In the genomic region with DNA sequence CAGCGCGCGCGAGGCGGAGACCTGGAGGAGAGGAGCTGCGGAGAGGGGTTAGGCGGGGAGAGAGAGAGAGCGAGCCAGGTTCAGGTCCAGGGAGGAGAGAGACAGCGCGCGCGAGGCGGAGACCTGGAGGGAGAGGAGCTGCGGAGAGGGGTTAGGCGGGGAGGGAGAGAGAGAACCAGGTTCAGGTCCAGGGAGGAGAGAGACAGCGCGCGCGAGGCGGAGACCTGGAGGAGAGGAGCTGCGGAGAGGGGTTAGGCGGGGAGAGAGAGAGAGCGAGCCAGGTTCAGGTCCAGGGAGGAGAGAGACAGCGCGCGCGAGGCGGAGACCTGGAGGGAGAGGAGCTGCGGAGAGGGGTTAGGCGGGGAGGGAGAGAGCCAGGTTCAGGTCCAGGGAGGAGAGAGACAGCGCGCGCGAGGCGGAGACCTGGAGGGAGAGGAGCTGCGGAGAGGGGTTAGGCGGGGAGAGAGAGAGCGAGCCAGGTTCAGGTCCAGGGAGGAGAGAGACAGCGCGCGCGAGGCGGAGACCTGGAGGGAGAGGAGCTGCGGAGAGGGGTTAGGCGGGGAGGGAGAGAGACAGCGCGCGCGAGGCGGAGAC, we compare ENCODE assay signal across 8 cellular contexts. TPM values are rescaled to one million over a fixed set of nuclear protein-coding genes. Genes with fewer than 3 reads are reported as not detected.
DNase-seq lines count a peak whose midpoint lies in the region; FAIRE-seq and TF ChIP-seq lines count a peak whose summit lies in the region.
"Not testable (repeated sequence)": the region's sequence is repeated elsewhere in the genome, so short reads cannot be mapped to it uniquely, and the experiment has no call there.

No MANE protein-coding gene starts in this region.

- TF ChIP-seq POLR2A in lower leg skin (IDR thresholded peaks at IDR 0.05): not testable (repeated sequence)

- intact Hi-C loops in lower leg skin (cut with DNase I; ENCODE audit: low total_unique reads); tibial artery (cut with DNase I; ENCODE audit: low total_unique reads): not testable (repeated sequence)

- H3K79me2 ChIP-seq in KMS-11 (ENCODE audit: insufficient read depth, low read depth): peaks cover 24% of the 10 kb centered on the region
- peaks cover 20% of the 10 kb centered on the region for H3K79me2 ChIP-seq in astrocyte (ENCODE audit: insufficient read depth, low read length)
- H3K79me2 ChIP-seq in parathyroid adenoma: not testable (repeated sequence)

- POLR2A ChIA-PET in CD8-positive, alpha-beta memory T cell (lab: Charles Lee): interaction anchor here (1.4 kb wide), 1 partner anchor 27 kb away, joined by 3 read pairs; no protein-coding TSS in a partner anchor

- H4K20me1 ChIP-seq in KMS-11 (ENCODE audit: insufficient read depth): not testable (repeated sequence)
- H4K20me1 ChIP-seq in astrocyte (ENCODE audit: insufficient read depth, low read length): peaks cover 28% of the 10 kb centered on the region

- H3K27me3 ChIP-seq in CD8-positive, alpha-beta memory T cell (ENCODE audit: insufficient read depth, low read length, poor library complexity, severe bottlenecking); astrocyte (ENCODE audit: insufficient read depth, low read length); esophagus (ENCODE audit: control insufficient read depth in 1 of 2, insufficient read depth in 2 of 2, low read length in 2 of 2); parathyroid adenoma (ENCODE audit: control insufficient read depth, insufficient read depth, low read length): not testable (repeated sequence)
- H3K27me3 ChIP-seq in KMS-11 (ENCODE audit: insufficient read depth, low read depth) (peaks cover 22% of the 10 kb centered on the region), WERI-Rb-1 (ENCODE audit: insufficient read depth, low read depth, severe bottlenecking) (peaks cover 24% of the 10 kb centered on the region), tibial artery (peaks cover 0 to 46% of the 10 kb centered on the region in 2 donors)

- H3K9me3 Mint-ChIP-seq in CD8-positive, alpha-beta memory T cell; astrocyte (ENCODE audit: unreplicated experiment): not testable (repeated sequence)

- peaks cover 7 to 32% (median 12%) of the 10 kb centered on the region in 3 donors for H3K4me1 Mint-ChIP-seq in CD8-positive, alpha-beta memory T cell
- not testable (repeated sequence) for H3K4me1 Mint-ChIP-seq in astrocyte (ENCODE audit: low read depth, unreplicated experiment)

- not testable (repeated sequence) for H3K9ac ChIP-seq in KMS-11, parathyroid adenoma
- H3K9ac ChIP-seq in astrocyte (ENCODE audit: low read length): peak overlapping the region; percentile 82

- not testable (repeated sequence) for H3K4me3 ChIP-seq in CD8-positive, alpha-beta memory T cell (ENCODE audit: low read length); KMS-11 (IDR thresholded peaks at IDR 0.05; ENCODE audit: insufficient read depth, low read depth, low read length)
- H3K4me3 ChIP-seq in WERI-Rb-1 (ENCODE audit: low read depth, low read length) (peak overlapping the region; percentile 69), astrocyte (ENCODE audit: insufficient read depth, low read depth, low read length) (peak overlapping the region; percentile 64), esophagus (ENCODE audit: low read depth in 1 of 2, low read length in 2 of 2) (peak overlapping the region; percentile 72 to 90), lower leg skin (ENCODE audit: low read depth, poor library complexity, severe bottlenecking) (peak overlapping the region; percentile 61), parathyroid adenoma (ENCODE audit: low read depth, low read length) (peak overlapping the region; percentile 71), tibial artery (peak overlapping the region; percentile 73 to 100)

- H3K27me3 Mint-ChIP-seq in CD8-positive, alpha-beta memory T cell: peaks cover 8 to 12% of the 10 kb centered on the region in 2 donors
- not testable (repeated sequence) for H3K27me3 Mint-ChIP-seq in astrocyte (ENCODE audit: low read depth, unreplicated experiment)

- H3K36me3 Mint-ChIP-seq in CD8-positive, alpha-beta memory T cell: peaks cover 0 to 17% (median 0%) of the 10 kb centered on the region in 3 donors
- H3K36me3 Mint-ChIP-seq in astrocyte (ENCODE audit: low read depth, unreplicated experiment): not testable (repeated sequence)

- not testable (repeated sequence) for FAIRE-seq in astrocyte (lab: Jason Lieb, UNC)

- not testable (repeated sequence) for H3K9me3 ChIP-seq in CD8-positive, alpha-beta memory T cell (ENCODE audit: low read length); WERI-Rb-1 (ENCODE audit: severe bottlenecking); astrocyte (ENCODE audit: insufficient read depth, low read depth, low read length); esophagus (ENCODE audit: control insufficient read depth in 2 of 2, insufficient read depth in 1 of 2, low read depth in 1 of 2, low read length in 1 of 2); parathyroid adenoma (ENCODE audit: control insufficient read depth, low read length); tibial artery

- H3K4me2 ChIP-seq in KMS-11 (peak overlapping the region; percentile 85; the same call in 1 of the 2 replicates), astrocyte (ENCODE audit: low read length) (peak overlapping the region; percentile 93), parathyroid adenoma (ENCODE audit: low read length) (peak overlapping the region; percentile 86)

- H2AFZ ChIP-seq in KMS-11 (ENCODE audit: low read depth) (peak overlapping the region; percentile 72; the same call in 1 of the 2 replicates), parathyroid adenoma (peak overlapping the region; percentile 94)
- not testable (repeated sequence) for H2AFZ ChIP-seq in astrocyte (ENCODE audit: low read depth, low read length)

- H3K27ac ChIP-seq in CD8-positive, alpha-beta memory T cell (ENCODE audit: low read depth, low read length); KMS-11; WERI-Rb-1; astrocyte (ENCODE audit: low read depth, low read length); parathyroid adenoma; tibial artery: not testable (repeated sequence)
- peak overlapping the region in 1 of 2 donors; percentile 65 for H3K27ac ChIP-seq in esophagus (ENCODE audit: low read depth in 2 of 2, low read length in 1 of 2)

- H3K4me1 ChIP-seq in CD8-positive, alpha-beta memory T cell (ENCODE audit: insufficient read depth, low read length): peaks cover 21% of the 10 kb centered on the region
- not testable (repeated sequence) for H3K4me1 ChIP-seq in KMS-11 (ENCODE audit: low read depth, poor library complexity, severe bottlenecking); parathyroid adenoma
- H3K4me1 ChIP-seq in astrocyte (ENCODE audit: insufficient read depth, low read length) (peaks cover 17% of the 10 kb centered on the region), esophagus (ENCODE audit: control insufficient read depth in 2 of 2, insufficient read depth in 2 of 2, low read length in 1 of 2) (peaks cover 7 to 26% of the 10 kb centered on the region in 2 donors), tibial artery (peaks cover 0 to 44% (median 27%) of the 10 kb centered on the region in 4 donors)

- CTCF ChIA-PET in CD8-positive, alpha-beta memory T cell (lab: Charles Lee): interaction anchor here (1.4 to 1.7 kb wide), 2 partner anchors 28 to 30 kb away, joined by 3 to 8 read pairs; no protein-coding TSS in a partner anchor

- DNase-seq in CD8-positive, alpha-beta memory T cell: peak in 1 of 5 donors; percentile 22
- peak; percentile 6 for DNase-seq in WERI-Rb-1
- not testable (repeated sequence) for DNase-seq in astrocyte (ENCODE audit: low read depth); tibial artery
- DNase-seq in lower leg skin (ENCODE audit: low spot score in 2 of 2): peak in 1 of 2 donors; percentile 80

- WGBS in esophagus, 2 donors: 1 to 2% methylated on average over 7 to 14 of the region's 50 CpGs
- 1 to 2% methylated on average over 11 to 49 of the region's 50 CpGs for WGBS in lower leg skin, 2 donors

- not testable (repeated sequence) for TF ChIP-seq CTCF in KMS-11 (conservative IDR thresholded peaks at IDR 0.05; ENCODE audit: low read depth, low read length); WERI-Rb-1 (IDR thresholded peaks at IDR 0.05; ENCODE audit: low read depth, low read length); astrocyte (IDR thresholded peaks at IDR 0.05; ENCODE audit: insufficient read depth, low read depth, low read length); lower leg skin (IDR thresholded peaks at IDR 0.05); parathyroid adenoma (IDR thresholded peaks at IDR 0.05); tibial artery (IDR thresholded peaks at IDR 0.05)

- not testable (repeated sequence) for H3K36me3 ChIP-seq in CD8-positive, alpha-beta memory T cell (ENCODE audit: insufficient read depth, low read length); KMS-11 (ENCODE audit: insufficient read depth); astrocyte (ENCODE audit: insufficient read depth, low read length); parathyroid adenoma (ENCODE audit: control insufficient read depth, insufficient read depth, low read length); tibial artery
- H3K36me3 ChIP-seq in WERI-Rb-1: peaks cover 35% of the 10 kb centered on the region
- peaks cover 0 to 14% of the 10 kb centered on the region in 2 donors for H3K36me3 ChIP-seq in esophagus (ENCODE audit: control insufficient read depth in 2 of 2, insufficient read depth in 2 of 2, low read length in 1 of 2)

- H3K4me3 Mint-ChIP-seq in CD8-positive, alpha-beta memory T cell: peak overlapping the region; percentile 67 to 91 (median 82)
- H3K4me3 Mint-ChIP-seq in astrocyte (ENCODE audit: unreplicated experiment): peak overlapping the region; percentile 15

- peak overlapping the region in 1 of 8 donors; percentile 58 for H3K27ac Mint-ChIP-seq in CD8-positive, alpha-beta memory T cell
- not testable (repeated sequence) for H3K27ac Mint-ChIP-seq in astrocyte (ENCODE audit: unreplicated experiment)

RNA-seq across cellular contexts. Expression of gene EXOC3, which starts 31.4 kb away (rescaled TPM):
- 10 to 100 TPM; 50.2 to 52.4 TPM for total RNA-seq in CD8-positive, alpha-beta memory T cell
- polyA plus RNA-seq in CD8-positive, alpha-beta memory T cell: 42.9 TPM
- 36.7 and 37.9 TPM in 2 replicates for total RNA-seq in astrocyte
- 10 to 100 TPM; 40.3 to 49.1 TPM for polyA plus RNA-seq in esophagus
- 10 to 100 TPM; 49.5 to 87.5 (median 59.0) TPM for total RNA-seq in lower leg skin

RNA-seq across cellular contexts. Expression of gene SLC9A3, which starts 49.9 kb away (rescaled TPM):
- total RNA-seq in CD8-positive, alpha-beta memory T cell: 1 to 10 TPM; 2.4 to 2.6 TPM
- 2.5 TPM for polyA plus RNA-seq in CD8-positive, alpha-beta memory T cell
- total RNA-seq in astrocyte: 1.0 and 1.1 TPM in 2 replicates
- polyA plus RNA-seq in esophagus: 1 to 10 TPM; 1.9 to 4.4 TPM
- 1 to 10 TPM; 4.8 to 7.1 (median 5.8) TPM for total RNA-seq in lower leg skin
